In the genomic region with DNA sequence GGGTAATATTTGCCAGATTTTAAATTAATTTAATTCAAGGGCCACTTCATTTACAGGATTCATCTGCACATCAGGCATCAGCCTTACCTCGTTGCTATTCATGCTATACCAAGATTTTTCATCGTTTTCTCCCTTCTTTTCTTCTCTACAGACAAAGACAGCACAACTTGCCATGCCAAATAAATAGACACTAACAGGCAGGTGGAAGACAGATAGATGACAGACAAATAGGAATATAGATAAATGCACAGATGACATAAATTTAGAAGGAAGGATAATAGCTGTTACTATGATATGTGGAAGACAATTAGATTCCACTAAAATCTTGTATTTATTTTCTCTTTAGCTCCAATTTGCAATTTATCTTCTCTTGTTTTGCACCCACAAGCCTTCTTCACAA, we compare ENCODE assay signal across 10 cellular contexts.
"Had no signal": no experiment of that assay in that cellular context is flagged by ENCODE, and none has a peak within 500 bp of the region (broad histone marks: within the 10 kb centered on the region; RNA-seq: fewer than 3 reads in every experiment).

No MANE protein-coding gene starts in this region.

- H3K9me3 ChIP-seq: HAP-1 had no signal

- H3K36me3 ChIP-seq: HAP-1 had no signal

- H2AFZ ChIP-seq: GM23248, GM23338 had no signal

- H3K27ac ChIP-seq: GM23248 had no signal

- DNase-seq: GM23248, GOT3, H7, H9, HCEC 1CT, HFFc6 had no signal

- H3K4me3 ChIP-seq: GM23248, GM23338, HAP-1 had no signal

- H3K9ac ChIP-seq: GM23248 had no signal

- FAIRE-seq: H1, H54 had no signal
